Comparison of ENCODE assay signal across 12 cellular contexts in genomic region chr7:39013049-39013939, GRCh38. TPM values are rescaled to one million over a fixed set of nuclear protein-coding genes. Genes with fewer than 3 reads are reported as not detected.
DNase-seq lines count a peak whose midpoint lies in the region; FAIRE-seq and TF ChIP-seq lines count a peak whose summit lies in the region.
"Not testable (repeated sequence)": the region's sequence is repeated elsewhere in the genome, so short reads cannot be mapped to it uniquely, and the experiment has no call there.
"Had no signal": no experiment of that assay in that cellular context is flagged by ENCODE, and none has a peak within 500 bp of the region (broad histone marks: within the 10 kb centered on the region; RNA-seq: fewer than 3 reads in every experiment).

No MANE protein-coding gene starts in this region.

- POLR2A ChIA-PET in H1 (lab: Charles Lee; ENCODE audit: partially characterized antibody) = interaction anchor here (0.8 to 1.5 kb wide), 4 partner anchors 10 to 38 kb away, joined by 3 to 4 read pairs (median 3); no protein-coding TSS in a partner anchor

- not testable (repeated sequence) for H3K23ac ChIP-seq in H1 (ENCODE audit: insufficient read length)

- peaks cover 18% of the 10 kb centered on the region for H3K4me1 ChIP-seq in HUES48 (ENCODE audit: control insufficient read depth, insufficient read depth, low read length)
- H3K4me1 ChIP-seq in H1 (replicated peaks in 1 of 4; ENCODE audit: control insufficient read depth in 3 of 4, insufficient read depth in 4 of 4, low read length in 3 of 4); iPS DF 6.9 (ENCODE audit: control insufficient read depth, insufficient read depth, low read length): not testable (repeated sequence)

- not testable (repeated sequence) for H4K20me1 ChIP-seq in H1 (replicated peaks in 1 of 2; ENCODE audit: control insufficient read depth in 1 of 2, insufficient read depth in 2 of 2, low read length in 2 of 2)

- H3K36me3 ChIP-seq in HUES48 (ENCODE audit: control insufficient read depth, insufficient read depth, low read length); H1 (ENCODE audit: control insufficient read depth in 2 of 4, insufficient read depth in 4 of 4, low read length in 3 of 4); iPS DF 6.9 (ENCODE audit: control insufficient read depth, insufficient read depth, low read length): not testable (repeated sequence)

- not testable (repeated sequence) for H3K27me3 ChIP-seq in HUES48 (ENCODE audit: control insufficient read depth, insufficient read depth, low read length); H1 (replicated peaks in 1 of 4; ENCODE audit: control insufficient read depth in 3 of 4, extremely low read depth in 1 of 4, insufficient read depth in 3 of 4, low read length in 3 of 4); iPS DF 6.9 (ENCODE audit: control insufficient read depth, insufficient read depth, low read length)

- peak overlapping the region; percentile 80 for H3K4me3 Mint-ChIP-seq in nephron progenitor cell

- H3K4me3 ChIP-seq in HUES48 (ENCODE audit: low read depth, low read length) (peak overlapping the region; percentile 65), H1 (ENCODE audit: extremely low read depth in 1 of 4, insufficient read depth in 2 of 4, low read depth in 3 of 4, low read length in 4 of 4) (peak overlapping the region in 3 of 4 experiments; percentile 14 to 53 (median 33); a peak in 4 of 8 replicates), iPS DF 6.9 (ENCODE audit: low read length) (peak overlapping the region; percentile 14; the same call in 1 of the 2 replicates)

- not testable (repeated sequence) for H3K56ac ChIP-seq in H1 (replicated peaks; ENCODE audit: insufficient read length, low read depth, low read length)

- H4K91ac ChIP-seq in H1 (replicated peaks; ENCODE audit: insufficient read length, low read length) = not testable (repeated sequence)

- H4K5ac ChIP-seq in H1 (ENCODE audit: insufficient read length, low read depth, low read length) = peak overlapping the region; percentile 34

- not testable (repeated sequence) for H3K4ac ChIP-seq in H1 (replicated peaks; ENCODE audit: insufficient read length, low read depth, low read length)

- not testable (repeated sequence) for H2BK12ac ChIP-seq in H1 (ENCODE audit: low read depth, low read length)

- peak overlapping the region; percentile 48 to 51 for H3K4me2 ChIP-seq in H1 (ENCODE audit: insufficient read depth in 1 of 2, low read depth in 2 of 2, low read length in 2 of 2)

- H3K4me1 Mint-ChIP-seq in nephron progenitor cell = not testable (repeated sequence)

- TF ChIP-seq RAD21 in H1 (IDR thresholded peaks at IDR 0.05 in 1 of 2, conservative IDR thresholded peaks at IDR 0.05 in 1 of 2; ENCODE audit: low read depth in 2 of 2, low read length in 2 of 2) = not testable (repeated sequence)

- H3K27ac ChIP-seq in HUES48 (ENCODE audit: low read depth, low read length); iPS DF 6.9 (ENCODE audit: low read length): not testable (repeated sequence)
- 0 out of 2 replicates have a peak overlapping the region, but pooled peaks have one; percentile 25 for H3K27ac ChIP-seq in H1 (ENCODE audit: low read depth, low read length)

- DNase-seq in DMS53 (lab: John Stamatoyannopoulos, UW) = peak; percentile 73
- DNase-seq in NCI-H69 (lab: John Stamatoyannopoulos, UW) = peak; percentile 58
- peak; percentile 18 for DNase-seq in SK-N-DZ (ENCODE audit: low spot score)
- peak in 1 of 2 experiments; percentile 65 for DNase-seq in H1 (ENCODE audit: low read depth in 1 of 2, low spot score in 2 of 2)
- DNase-seq in iPS DF 6.9 (ENCODE audit: low read depth, low spot score); nephron progenitor cell: not testable (repeated sequence)

- H3K23me2 ChIP-seq in H1 (ENCODE audit: low read depth, low read length) = not testable (repeated sequence)

- not testable (repeated sequence) for H3K27me3 Mint-ChIP-seq in nephron progenitor cell (ENCODE audit: low read depth, poor library complexity)

- TF ChIP-seq CTCF in H1 (IDR thresholded peaks at IDR 0.05; ENCODE audit: control extremely low read depth in 1 of 3, insufficient read depth in 1 of 3, low read depth in 1 of 3, low read length in 3 of 3); nephron progenitor cell (IDR thresholded peaks at IDR 0.05): not testable (repeated sequence)

- not testable (repeated sequence) for H2AK5ac ChIP-seq in H1 (ENCODE audit: low read depth, low read length)

- H3K14ac ChIP-seq in H1 (ENCODE audit: insufficient read length) = not testable (repeated sequence)

- H3K18ac ChIP-seq in H1 (ENCODE audit: extremely low read depth, low read length) = not testable (repeated sequence)

- CTCF ChIA-PET in H1 (lab: Charles Lee; ENCODE audit: partially characterized antibody) = interaction anchor here (0.9 kb wide), 1 partner anchor 373 kb away, joined by 3 read pairs; no protein-coding TSS in a partner anchor

- peak overlapping the region; percentile 56 for H3K9ac ChIP-seq in HUES48 (ENCODE audit: low read depth, low read length)
- peak overlapping the region in 1 of 4 experiments; percentile 47; a peak in 3 of 7 replicates for H3K9ac ChIP-seq in H1 (replicated peaks in 1 of 4; ENCODE audit: extremely low read depth in 1 of 4, low read depth in 3 of 4, low read length in 3 of 4)

- not testable (repeated sequence) for TF ChIP-seq EP300 in H1 (IDR thresholded peaks at IDR 0.05; ENCODE audit: borderline replicate concordance in 1 of 2, low read depth in 2 of 2, low read length in 2 of 2)

- not testable (repeated sequence) for H3K36me3 Mint-ChIP-seq in nephron progenitor cell (ENCODE audit: low read depth)

- TF ChIP-seq POLR2A in H1 (IDR thresholded peaks at IDR 0.05; ENCODE audit: control extremely low read depth in 1 of 2, low read depth in 2 of 2, low read length in 2 of 2) = not testable (repeated sequence)

- FAIRE-seq in H1 (lab: Jason Lieb, UNC) = not testable (repeated sequence)

- not testable (repeated sequence) for H3K27ac Mint-ChIP-seq in nephron progenitor cell

- H2BK20ac ChIP-seq in H1 (ENCODE audit: low read length) = not testable (repeated sequence)

- 72% methylated on average over 18 of the region's 34 CpGs; no CpG with 5 or more reads in 1 of the 2 experiments for WGBS in H1 (ENCODE audit: extremely low coverage in 1 of 2, insufficient coverage in 1 of 2, insufficient read length in 1 of 2, insufficient replicate concordance in 2 of 2, low coverage in 1 of 2, low lambda C conversion rate in 2 of 2, missing lambda C conversion rate in 1 of 2), 2 experiments
- no CpG with 5 or more reads among the region's 34 CpGs for WGBS in iPS DF 6.9 (ENCODE audit: insufficient coverage, insufficient read length)

- H2BK15ac ChIP-seq in H1 (ENCODE audit: low read length) = not testable (repeated sequence)

- H2AFZ ChIP-seq in H1 (ENCODE audit: low read length) = peak overlapping the region; percentile 25; the same call in 1 of the 2 replicates

- peak overlapping the region; percentile 51; the same call in 1 of the 2 replicates for H4K8ac ChIP-seq in H1 (ENCODE audit: extremely low read depth, insufficient read depth, low read length)

- not testable (repeated sequence) for H3K79me1 ChIP-seq in H1 (ENCODE audit: low read depth, low read length)

- H3K9me3 ChIP-seq in HUES48 (ENCODE audit: control insufficient read depth, insufficient read depth, low read length); H1 (ENCODE audit: insufficient read depth in 2 of 2, low read depth in 1 of 2, low read length in 1 of 2); iPS DF 6.9 (ENCODE audit: control insufficient read depth, insufficient read depth, low read length): not testable (repeated sequence)

- not testable (repeated sequence) for H2BK120ac ChIP-seq in H1 (replicated peaks; ENCODE audit: low read depth, low read length)

- H2BK5ac ChIP-seq in H1 (ENCODE audit: low read depth, low read length) = not testable (repeated sequence)

- peaks cover 25% of the 10 kb centered on the region for H3K9me3 Mint-ChIP-seq in nephron progenitor cell

- H3K79me2 ChIP-seq in H1 (ENCODE audit: control insufficient read depth in 1 of 2, insufficient read depth in 2 of 2, low read length in 2 of 2) = not testable (repeated sequence)

TF ChIP-seq in H1, 55 proteins besides CTCF, POLR2A, EP300 and RAD21:
- 0 out of 2 replicates have a peak, but pooled peaks have one; percentile 30 for TF ChIP-seq YY1 (IDR thresholded peaks at IDR 0.05; ENCODE audit: low read depth, low read length)

RNA-seq across cellular contexts. Expression of gene POU6F2, which starts 35.6 kb away (rescaled TPM):
- polyA plus RNA-seq in SK-N-DZ (2014; cell fraction: cytosol; rRNA removed) = 1.5 and 3.1 TPM in 2 replicates
- 1.1 and 2.5 TPM in 2 replicates for polyA plus RNA-seq in SK-N-DZ (2014; cell fraction: nucleus; rRNA removed)
- 1.6 and 2.0 TPM in 2 replicates for total RNA-seq in H1 (2021; fragmentation: NEBNext Ultra II Directional; extraction: Animal tissue kit (Norgen Biotek cat#: 25700))
- polyA plus RNA-seq in H1 (2011; rRNA removed) = 1.1 and 2.5 TPM in 2 replicates
- 0.93 TPM for polyA plus RNA-seq in H1 (2011; cell fraction: cytosol; rRNA removed)
- 9.2 TPM for polyA plus RNA-seq in H1 (2011; cell fraction: nucleus; rRNA removed)
- 1.1 to 1.7 TPM (median 1.3 TPM) in 4 replicates for polyA plus RNA-seq in H1 (2012, experiment 1 of 2)
- 0.08 TPM for polyA plus RNA-seq in H1 (2012, experiment 2 of 2)
- polyA plus RNA-seq in H1 (2013, experiment 1 of 2) = 3.0 TPM
- polyA plus RNA-seq in H1 (2013, experiment 2 of 2) = 2.5 TPM
- polyA minus RNA-seq in H1 (2011; rRNA and poly(A)+ RNA removed) = 5.3 and 8.5 TPM in 2 replicates
- polyA minus RNA-seq in H1 (2011; cell fraction: cytosol; rRNA and poly(A)+ RNA removed) = 3.6 TPM
- 40.6 TPM for polyA minus RNA-seq in H1 (2011; cell fraction: nucleus; rRNA and poly(A)+ RNA removed)
- total RNA-seq: GM12878, HT1080, LHCN-M2, PC-9, SJSA1 had no signal

Comparison
In these comparisons a context has a peak if more than half of its experiments do, and no peak if none do; other contexts are left out.
1. H3K4me3 ChIP-seq: peak in every context shown above with its lines; median percentile 65 in HUES48; 33 in H1; 14 in iPS DF 6.9.